In genomic region chr16:89167425-89167941, GRCh38 we compare ENCODE assay signal across 2 cellular contexts.
TF ChIP-seq lines count a peak whose summit lies in the region.

No MANE protein-coding gene starts in this region.

TF ChIP-seq in HEK293, 187 proteins besides CTCF, POLR2A, EP300 and RAD21 (continues in another document):
- TF ChIP-seq SP3 (tag by site-specific recombination; IDR thresholded peaks at IDR 0.05) = peak; percentile 34; the same call in 1 of the 2 replicates
- no peak for TF ChIP-seq ZNF280C (tag by site-specific recombination; IDR thresholded peaks at IDR 0.05)
- TF ChIP-seq, protein P1, sequence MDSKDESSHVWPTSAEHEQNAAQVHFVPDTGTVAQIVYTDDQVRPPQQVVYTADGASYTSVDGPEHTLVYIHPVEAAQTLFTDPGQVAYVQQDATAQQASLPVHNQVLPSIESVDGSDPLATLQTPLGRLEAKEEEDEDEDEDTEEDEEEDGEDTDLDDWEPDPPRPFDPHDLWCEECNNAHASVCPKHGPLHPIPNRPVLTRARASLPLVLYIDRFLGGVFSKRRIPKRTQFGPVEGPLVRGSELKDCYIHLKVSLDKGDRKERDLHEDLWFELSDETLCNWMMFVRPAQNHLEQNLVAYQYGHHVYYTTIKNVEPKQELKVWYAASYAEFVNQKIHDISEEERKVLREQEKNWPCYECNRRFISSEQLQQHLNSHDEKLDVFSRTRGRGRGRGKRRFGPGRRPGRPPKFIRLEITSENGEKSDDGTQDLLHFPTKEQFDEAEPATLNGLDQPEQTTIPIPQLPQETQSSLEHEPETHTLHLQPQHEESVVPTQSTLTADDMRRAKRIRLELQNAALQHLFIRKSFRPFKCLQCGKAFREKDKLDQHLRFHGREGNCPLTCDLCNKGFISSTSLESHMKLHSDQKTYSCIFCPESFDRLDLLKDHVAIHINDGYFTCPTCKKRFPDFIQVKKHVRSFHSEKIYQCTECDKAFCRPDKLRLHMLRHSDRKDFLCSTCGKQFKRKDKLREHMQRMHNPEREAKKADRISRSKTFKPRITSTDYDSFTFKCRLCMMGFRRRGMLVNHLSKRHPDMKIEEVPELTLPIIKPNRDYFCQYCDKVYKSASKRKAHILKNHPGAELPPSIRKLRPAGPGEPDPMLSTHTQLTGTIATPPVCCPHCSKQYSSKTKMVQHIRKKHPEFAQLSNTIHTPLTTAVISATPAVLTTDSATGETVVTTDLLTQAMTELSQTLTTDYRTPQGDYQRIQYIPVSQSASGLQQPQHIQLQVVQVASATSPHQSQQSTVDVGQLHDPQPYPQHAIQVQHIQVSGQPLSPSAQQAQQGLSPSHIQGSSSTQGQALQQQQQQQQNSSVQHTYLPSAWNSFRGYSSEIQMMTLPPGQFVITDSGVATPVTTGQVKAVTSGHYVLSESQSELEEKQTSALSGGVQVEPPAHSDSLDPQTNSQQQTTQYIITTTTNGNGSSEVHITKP (tag by site-specific recombination; IDR thresholded peaks at IDR 0.05) = peak; percentile 82
- TF ChIP-seq ZNF560 (tag by site-specific recombination; IDR thresholded peaks at IDR 0.05; ENCODE audit: borderline replicate concordance) = no peak
- no peak; the same call in 1 of the 2 replicates for TF ChIP-seq ZBTB10 (tag by site-specific recombination; IDR thresholded peaks at IDR 0.05)
- TF ChIP-seq ZFP69B (tag by site-specific recombination; IDR thresholded peaks at IDR 0.05) = no peak
- no peak for TF ChIP-seq ZNF670 (tag by site-specific recombination; IDR thresholded peaks at IDR 0.05; ENCODE audit: low read depth)
- TF ChIP-seq GLIS1 (tag by site-specific recombination; IDR thresholded peaks at IDR 0.05) = 0 out of 2 replicates have a peak, but pooled peaks have one; percentile 39
- TF ChIP-seq ZNF580 (tag by site-specific recombination; IDR thresholded peaks at IDR 0.05) = 0 out of 2 replicates have a peak, but pooled peaks have one; percentile 51
- TF ChIP-seq ZNF692 (tag by site-specific recombination; IDR thresholded peaks at IDR 0.05) = peak; percentile 77
- 0 out of 2 replicates have a peak, but pooled peaks have one; percentile 30 for TF ChIP-seq WT1 (tag by site-specific recombination; IDR thresholded peaks at IDR 0.05)
- peak; percentile 87 for TF ChIP-seq ZNF654 (tag by site-specific recombination; IDR thresholded peaks at IDR 0.05; ENCODE audit: low read depth)

TF ChIP-seq in H1, 55 proteins besides CTCF, POLR2A, EP300 and RAD21 (continued from another document):
- TF ChIP-seq USF2 (IDR thresholded peaks at IDR 0.05; ENCODE audit: low read length) (0 out of 2 replicates have a peak, but pooled peaks have one; percentile 23), KDM1A (IDR thresholded peaks at IDR 0.05; ENCODE audit: borderline replicate concordance, low read length) (no peak), POLR2AphosphoS5 (IDR thresholded peaks at IDR 0.05; ENCODE audit: low read depth, low read length) (no peak; the same call in 1 of the 2 replicates), CEBPB (IDR thresholded peaks at IDR 0.05; ENCODE audit: low read depth, low read length) (no peak), BACH1 (IDR thresholded peaks at IDR 0.05; ENCODE audit: low read length) (no peak), SUZ12 (IDR thresholded peaks at IDR 0.05; ENCODE audit: low read length) (no peak), SP2 (IDR thresholded peaks at IDR 0.05; ENCODE audit: low read length) (no peak), EGR1 (IDR thresholded peaks at IDR 0.05; ENCODE audit: borderline replicate concordance, low read depth, low read length) (0 out of 2 replicates have a peak, but pooled peaks have one; percentile 29), KDM4A (IDR thresholded peaks at IDR 0.05; ENCODE audit: low read depth, low read length, severe bottlenecking) (no peak), MAX (IDR thresholded peaks at IDR 0.05) (peak; percentile 63), NRF1 (IDR thresholded peaks at IDR 0.05; ENCODE audit: low read depth, low read length) (no peak), GABPA (IDR thresholded peaks at IDR 0.05; ENCODE audit: borderline replicate concordance, insufficient read depth, low read length) (peak; percentile 63; the same call in 1 of the 2 replicates), CBX8 (IDR thresholded peaks at IDR 0.05; ENCODE audit: borderline replicate concordance, low read depth, low read length) (no peak), JUN (IDR thresholded peaks at IDR 0.05; ENCODE audit: low read depth, low read length) (no peak), SAP30 (IDR thresholded peaks at IDR 0.05; ENCODE audit: insufficient read depth, insufficient replicate concordance, low read length) (no peak), CREB1 (IDR thresholded peaks at IDR 0.05) (0 out of 2 replicates have a peak, but pooled peaks have one; percentile 13), TBP (IDR thresholded peaks at IDR 0.05; ENCODE audit: low read depth, low read length) (no peak), JUND (IDR thresholded peaks at IDR 0.05; ENCODE audit: low read length) (peak; percentile 38; the same call in 1 of the 2 replicates), FOSL1 (IDR thresholded peaks at IDR 0.05; ENCODE audit: insufficient read depth, low read depth, low read length) (no peak), KDM5A (IDR thresholded peaks at IDR 0.05; ENCODE audit: low read length) (no peak), SP1 (IDR thresholded peaks at IDR 0.05; ENCODE audit: low read depth, low read length) (0 out of 2 replicates have a peak, but pooled peaks have one; percentile 31), SRF (IDR thresholded peaks at IDR 0.05; ENCODE audit: low read depth, low read length) (no peak), SIN3A (conservative IDR thresholded peaks at IDR 0.05 in 1 of 2, IDR thresholded peaks at IDR 0.05 in 1 of 2; ENCODE audit: low read depth in 1 of 2, low read length in 2 of 2) (peak in 1 of 2 experiments; percentile 86; a peak in 2 of 4 replicates), TAF7 (optimal IDR thresholded peaks at IDR 0.05; ENCODE audit: borderline replicate concordance, low read depth, low read length) (peak; percentile 42), RFX5 (IDR thresholded peaks at IDR 0.05; ENCODE audit: borderline replicate concordance, low read depth, low read length) (no peak), YY1 (IDR thresholded peaks at IDR 0.05; ENCODE audit: low read depth, low read length) (peak; percentile 23; the same call in 1 of the 2 replicates), SIRT6 (IDR thresholded peaks at IDR 0.05; ENCODE audit: low read length) (no peak), RXRA (IDR thresholded peaks at IDR 0.05; ENCODE audit: insufficient read depth, low read depth, low read length) (no peak), BCL11A (IDR thresholded peaks at IDR 0.05; ENCODE audit: low read depth in 2 of 2, low read length in 2 of 2) (no peak), RNF2 (IDR thresholded peaks at IDR 0.05; ENCODE audit: borderline replicate concordance, low read depth, low read length, missing control alignments, poor library complexity, severe bottlenecking) (no peak), POU5F1 (IDR thresholded peaks at IDR 0.05; ENCODE audit: low read depth, low read length) (no peak), ZNF274 (IDR thresholded peaks at IDR 0.05; ENCODE audit: borderline replicate concordance, extremely low read depth, low read length) (no peak), CBX5 (IDR thresholded peaks at IDR 0.05; ENCODE audit: low read depth, low read length) (no peak), RBBP5 (IDR thresholded peaks at IDR 0.05; ENCODE audit: borderline replicate concordance, low read depth, low read length) (no peak), TEAD4 (IDR thresholded peaks at IDR 0.05; ENCODE audit: low read depth, low read length) (peak; percentile 65; the same call in 1 of the 2 replicates), SP4 (IDR thresholded peaks at IDR 0.05; ENCODE audit: low read length) (peak; percentile 75; the same call in 1 of the 2 replicates), CHD2 (IDR thresholded peaks at IDR 0.05; ENCODE audit: low read length) (peak; percentile 81), CTBP2 (IDR thresholded peaks at IDR 0.05; ENCODE audit: borderline replicate concordance, insufficient read depth, insufficient read length, low read length) (no peak), TCF12 (IDR thresholded peaks at IDR 0.05; ENCODE audit: low read depth, low read length) (0 out of 2 replicates have a peak, but pooled peaks have one; percentile 75)
- TF ChIP-seq, protein P2, sequence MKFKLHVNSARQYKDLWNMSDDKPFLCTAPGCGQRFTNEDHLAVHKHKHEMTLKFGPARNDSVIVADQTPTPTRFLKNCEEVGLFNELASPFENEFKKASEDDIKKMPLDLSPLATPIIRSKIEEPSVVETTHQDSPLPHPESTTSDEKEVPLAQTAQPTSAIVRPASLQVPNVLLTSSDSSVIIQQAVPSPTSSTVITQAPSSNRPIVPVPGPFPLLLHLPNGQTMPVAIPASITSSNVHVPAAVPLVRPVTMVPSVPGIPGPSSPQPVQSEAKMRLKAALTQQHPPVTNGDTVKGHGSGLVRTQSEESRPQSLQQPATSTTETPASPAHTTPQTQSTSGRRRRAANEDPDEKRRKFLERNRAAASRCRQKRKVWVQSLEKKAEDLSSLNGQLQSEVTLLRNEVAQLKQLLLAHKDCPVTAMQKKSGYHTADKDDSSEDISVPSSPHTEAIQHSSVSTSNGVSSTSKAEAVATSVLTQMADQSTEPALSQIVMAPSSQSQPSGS (IDR thresholded peaks at IDR 0.05; ENCODE audit: low read length) = 0 out of 2 replicates have a peak, but pooled peaks have one; percentile 27
